ENCODE assay signal across 1 cellular context in the genomic region with DNA sequence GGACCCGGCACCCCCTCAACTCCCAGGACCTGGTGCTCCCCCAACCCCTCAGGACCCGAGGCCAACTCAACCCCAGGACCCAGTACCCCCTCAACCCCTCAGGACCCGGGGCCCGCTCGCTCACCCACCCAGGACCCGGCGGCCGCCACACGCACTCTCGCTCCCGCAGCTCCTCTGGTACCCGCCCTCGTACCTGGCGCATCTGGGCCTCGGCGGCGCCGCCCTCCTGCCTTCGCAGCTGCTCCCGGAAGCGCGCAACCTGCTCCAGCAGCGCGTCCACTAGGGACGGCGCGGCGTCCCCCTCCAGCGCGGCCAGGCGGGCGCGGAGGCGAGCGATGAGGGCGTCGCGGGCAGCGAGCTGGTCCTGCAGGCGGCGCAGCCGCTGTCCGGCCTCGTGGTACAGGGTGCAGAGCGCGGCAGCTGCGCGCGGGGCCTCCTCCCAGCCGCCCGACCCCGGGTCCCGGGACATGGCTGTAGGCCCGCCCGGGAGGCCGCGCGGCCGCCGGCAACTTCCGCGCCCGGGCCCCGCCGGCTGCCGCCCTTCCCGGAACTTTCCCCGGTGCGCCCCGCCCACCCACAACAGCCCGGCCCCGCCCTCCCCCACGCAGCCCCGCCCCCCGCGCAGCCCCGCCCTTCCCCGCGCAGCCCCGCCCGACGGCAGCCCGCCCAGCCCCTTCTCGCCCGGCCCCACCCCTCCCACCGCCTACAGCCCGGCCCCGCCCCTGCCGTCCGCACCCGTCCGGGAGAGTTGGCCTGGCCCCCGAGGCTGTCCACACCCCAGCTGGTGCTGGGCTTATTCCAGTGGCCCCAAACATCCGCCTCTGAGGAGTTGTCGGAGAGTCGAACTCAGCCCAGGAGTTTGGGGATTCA.
TF ChIP-seq lines count a peak whose summit lies in the region.

Gene TNIP2, minus strand, starts transcription at position 516 of the 870 bp plus-strand sequence. Its CDS starts 47 bp downstream, at position 469.

TF ChIP-seq in IMR-90, 13 proteins besides CTCF, POLR2A, EP300 and RAD21 (continued from another document):
- TF ChIP-seq, protein P1, sequence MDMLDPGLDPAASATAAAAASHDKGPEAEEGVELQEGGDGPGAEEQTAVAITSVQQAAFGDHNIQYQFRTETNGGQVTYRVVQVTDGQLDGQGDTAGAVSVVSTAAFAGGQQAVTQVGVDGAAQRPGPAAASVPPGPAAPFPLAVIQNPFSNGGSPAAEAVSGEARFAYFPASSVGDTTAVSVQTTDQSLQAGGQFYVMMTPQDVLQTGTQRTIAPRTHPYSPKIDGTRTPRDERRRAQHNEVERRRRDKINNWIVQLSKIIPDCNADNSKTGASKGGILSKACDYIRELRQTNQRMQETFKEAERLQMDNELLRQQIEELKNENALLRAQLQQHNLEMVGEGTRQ (IDR thresholded peaks at IDR 0.05; ENCODE audit: low read depth, low read length): no peak
- TF ChIP-seq MAZ (IDR thresholded peaks at IDR 0.05; ENCODE audit: borderline replicate concordance, low read depth, low read length) (peak; percentile 24; the same call in 1 of the 2 replicates), BHLHE40 (IDR thresholded peaks at IDR 0.05; ENCODE audit: low read depth, low read length) (no peak), CHD1 (IDR thresholded peaks at IDR 0.05; ENCODE audit: low read depth, low read length) (no peak), MXI1 (IDR thresholded peaks at IDR 0.05; ENCODE audit: borderline replicate concordance, low read depth, low read length) (peak; percentile 85), NFE2L2 (IDR thresholded peaks at IDR 0.05; ENCODE audit: low read depth, low read length) (no peak)
TF ChIP-seq in IMR-90: peak in this region for 2.
